In the genomic region with DNA sequence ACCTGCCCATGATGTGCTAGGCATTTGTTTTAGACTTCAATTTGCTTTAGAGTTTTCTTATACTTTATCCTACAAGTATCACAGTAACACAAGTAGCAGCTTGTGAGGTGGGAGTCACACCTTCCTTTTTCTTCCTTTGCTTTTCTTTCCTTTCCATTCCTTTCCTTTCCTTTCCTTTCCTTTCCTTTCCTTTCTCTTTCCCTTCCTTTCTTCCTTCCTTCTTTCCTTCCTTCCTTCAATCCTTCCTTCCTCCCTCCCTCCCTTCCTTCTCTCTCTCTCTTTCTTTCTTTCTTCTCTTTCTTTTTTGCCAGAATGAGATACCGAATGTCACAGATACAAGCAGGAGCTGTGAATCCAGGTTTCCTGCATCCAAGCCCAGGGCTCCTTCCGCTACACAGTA, we compare ENCODE assay signal across 21 cellular contexts. TPM values are rescaled to one million over a fixed set of nuclear protein-coding genes. Genes with fewer than 3 reads are reported as not detected.
"Had no signal": no experiment of that assay in that cellular context is flagged by ENCODE, and none has a peak within 500 bp of the region (broad histone marks: within the 10 kb centered on the region; RNA-seq: fewer than 3 reads in every experiment).

No MANE protein-coding gene starts in this region.

- H3K27ac ChIP-seq: hepatocyte, left ventricle myocardium inferior, pancreas, prostate gland, spleen, suprapubic skin, thoracic aorta had no signal

- ATAC-seq: heart right ventricle; naive thymus-derived CD8-positive, alpha-beta T cell; pancreas; right cardiac atrium; sciatic nerve; stimulated activated effector memory CD8-positive, alpha-beta T cell treated with anti-CD3 and anti-CD28 coated beads, Interleukin-12 subunit alpha, Interleukin-12 subunit beta, amount 100 ng/mL, for 72 hours had no signal

- H3K36me3 ChIP-seq: heart right ventricle, left ventricle myocardium inferior, pancreas, prostate gland, spleen, suprapubic skin, thoracic aorta, tibial artery, uterus had no signal

- H3K4me3 ChIP-seq: hepatocyte, lung, pancreas, prostate gland, spleen, suprapubic skin, thoracic aorta, tibial artery, uterus had no signal

- H3K4me1 ChIP-seq: pancreas, prostate gland, spleen, uterus had no signal

- H3K9me3 ChIP-seq: heart right ventricle, left ventricle myocardium inferior, pancreas, prostate gland, spleen, suprapubic skin, thoracic aorta, tibial artery, uterus had no signal

- H3K27me3 ChIP-seq: heart right ventricle, hepatocyte, pancreas, suprapubic skin, tibial artery, uterus had no signal

- H3K4me2 ChIP-seq: hepatocyte had no signal

- DNase-seq: heart right ventricle; islet precursor cell; left ventricle myocardium inferior; naive thymus-derived CD8-positive, alpha-beta T cell; pancreas; retina; right cardiac atrium; small intestine; spleen; stimulated activated CD4-positive, alpha-beta T cell treated with anti-CD3 and anti-CD28 coated beads, Interleukin-4, amount 100 ng/mL, for 24 hours; stimulated activated naive CD4-positive, alpha-beta T cell; tibial artery; uterus had no signal

- H3K79me2 ChIP-seq: hepatocyte had no signal

RNA-seq across cellular contexts. Expression of a gene that starts 3.9 kb away (rescaled TPM):
- total RNA-seq: kidney epithelial cell; naive thymus-derived CD8-positive, alpha-beta T cell had no signal
- polyA plus RNA-seq: naive thymus-derived CD8-positive, alpha-beta T cell had no signal
